1 cellular context compared by ENCODE assay signal in genomic region chr7:32941996-32942782, GRCh38.
TF ChIP-seq lines count a peak whose summit lies in the region.

No MANE protein-coding gene starts in this region.

TF ChIP-seq in K562, 482 proteins besides CTCF, POLR2A, EP300 and RAD21 (continued from another document and continues in another):
- no peak for TF ChIP-seq MITF (IDR thresholded peaks at IDR 0.05)
- no peak for TF ChIP-seq ZNF263 (CRISPR knock-in tag; IDR thresholded peaks at IDR 0.05; ENCODE audit: borderline replicate concordance)
- TF ChIP-seq CHCHD3 (CRISPR knock-in tag; IDR thresholded peaks at IDR 0.05) = no peak
- TF ChIP-seq ZNF274 (IDR thresholded peaks at IDR 0.05; ENCODE audit: borderline replicate concordance, low read depth, low read length) = no peak
- no peak for TF ChIP-seq CEBPB (tag; IDR thresholded peaks at IDR 0.05)
- 0 out of 2 replicates have a peak, but pooled peaks have one; percentile 19 for TF ChIP-seq GABPB1 (CRISPR knock-in tag; IDR thresholded peaks at IDR 0.05)
- TF ChIP-seq SREBF2 (CRISPR knock-in tag; IDR thresholded peaks at IDR 0.05) = no peak
- no peak for TF ChIP-seq DLX4 (CRISPR knock-in tag; IDR thresholded peaks at IDR 0.05)
- peak; percentile 18 for TF ChIP-seq RB1 (IDR thresholded peaks at IDR 0.05; ENCODE audit: low read depth)
- no peak for TF ChIP-seq MCM3 (IDR thresholded peaks at IDR 0.05)
- TF ChIP-seq HINFP (tag; conservative IDR thresholded peaks at IDR 0.05; ENCODE audit: low read depth) = no peak
- no peak for TF ChIP-seq ZNF740 (CRISPR knock-in tag; IDR thresholded peaks at IDR 0.05)
- TF ChIP-seq ZNF740 (tag; IDR thresholded peaks at IDR 0.05) = no peak
- TF ChIP-seq MGA (IDR thresholded peaks at IDR 0.05) = no peak
- no peak for TF ChIP-seq ERF (CRISPR knock-in tag; IDR thresholded peaks at IDR 0.05)
- TF ChIP-seq MAFK (IDR thresholded peaks at IDR 0.05; ENCODE audit: low read length) = no peak
- TF ChIP-seq ZNF24 (IDR thresholded peaks at IDR 0.05) = no peak
- TF ChIP-seq ELF4 (CRISPR knock-in tag; IDR thresholded peaks at IDR 0.05) = no peak
- TF ChIP-seq ZKSCAN1 (IDR thresholded peaks at IDR 0.05; ENCODE audit: low read depth, low read length) = peak; percentile 61; the same call in 1 of the 2 replicates
- TF ChIP-seq ZNF41 (CRISPR knock-in tag; conservative IDR thresholded peaks at IDR 0.05) = no peak
- no peak for TF ChIP-seq FOXO4 (CRISPR knock-in tag; IDR thresholded peaks at IDR 0.05)
- no peak for TF ChIP-seq HMG20A (CRISPR knock-in tag; conservative IDR thresholded peaks at IDR 0.05)
- TF ChIP-seq SIN3B (IDR thresholded peaks at IDR 0.05; ENCODE audit: low read depth) = no peak
- TF ChIP-seq ZNF707 (CRISPR knock-in tag; conservative IDR thresholded peaks at IDR 0.05) = no peak
- TF ChIP-seq SMAD4 (CRISPR knock-in tag; conservative IDR thresholded peaks at IDR 0.05) = no peak
- TF ChIP-seq ETS2 (tag; IDR thresholded peaks at IDR 0.05; ENCODE audit: borderline replicate concordance, poor library complexity, severe bottlenecking) = no peak
- no peak; a peak in 1 of 4 replicates for TF ChIP-seq UBTF (IDR thresholded peaks at IDR 0.05; ENCODE audit: borderline replicate concordance in 1 of 2, low read depth in 2 of 2, low read length in 2 of 2)
- TF ChIP-seq EHMT2 (IDR thresholded peaks at IDR 0.05) = no peak
- TF ChIP-seq ATF4 (CRISPR knock-in tag; IDR thresholded peaks at IDR 0.05) = no peak; the same call in 1 of the 2 replicates
- no peak for TF ChIP-seq SMAD3 (CRISPR knock-in tag; conservative IDR thresholded peaks at IDR 0.05)
- no peak for TF ChIP-seq DMBX1 (CRISPR knock-in tag; IDR thresholded peaks at IDR 0.05; ENCODE audit: borderline replicate concordance)
- no peak for TF ChIP-seq POLR3A (IDR thresholded peaks at IDR 0.05; ENCODE audit: borderline replicate concordance, extremely low read depth, insufficient read depth, insufficient read length)
- 0 out of 2 replicates have a peak, but pooled peaks have one; percentile 20 for TF ChIP-seq ZBTB5 (IDR thresholded peaks at IDR 0.05)
- TF ChIP-seq RBM17 (IDR thresholded peaks at IDR 0.05; ENCODE audit: borderline replicate concordance, low read depth, low read length) = no peak
- no peak for TF ChIP-seq TBP (optimal IDR thresholded peaks at IDR 0.05; ENCODE audit: low read depth, low read length)
